ENCODE assay signal across 8 cellular contexts in genomic region chr4:156378053-156378665, GRCh38.
DNase-seq lines count a peak whose midpoint lies in the region; ATAC-seq lines count a peak whose summit lies in the region.

No MANE protein-coding gene starts in this region.

- peaks cover 0 to 1% of the 10 kb centered on the region in 2 donors for H3K27me3 Mint-ChIP-seq in CD8-positive, alpha-beta memory T cell

- no peaks in the 10 kb centered on the region for H3K4me1 Mint-ChIP-seq in CD8-positive, alpha-beta memory T cell

- H3K36me3 ChIP-seq in SJCRH30 = no peaks in the 10 kb centered on the region
- H3K36me3 ChIP-seq in CD8-positive, alpha-beta memory T cell (ENCODE audit: insufficient read depth, low read length) = no peaks in the 10 kb centered on the region

- no peak overlapping the region for H3K27ac Mint-ChIP-seq in CD8-positive, alpha-beta memory T cell

- DNase-seq in SKM-1 treated with dmso at 0.1 percent for 144 hours (lab: John Stamatoyannopoulos, UW; ENCODE audit: unreplicated experiment) = peak; percentile 26
- no peak for DNase-seq in SKM-1 (lab: John Stamatoyannopoulos, UW; ENCODE audit: unreplicated experiment)
- DNase-seq in SJCRH30 = peak; percentile 7 to 49
- DNase-seq in left kidney (ENCODE audit: low read depth, low spot score) = peak; percentile 60
- DNase-seq in SK-N-DZ (ENCODE audit: low spot score) = no peak
- no peak for DNase-seq in CD8-positive, alpha-beta memory T cell
- DNase-seq in NCI-H510A (lab: John Stamatoyannopoulos, UW) = no peak

- H3K9me3 ChIP-seq in SJCRH30 (replicated peaks) = no peaks in the 10 kb centered on the region
- H3K9me3 ChIP-seq in CD8-positive, alpha-beta memory T cell (ENCODE audit: low read length) = no peaks in the 10 kb centered on the region

- H3K4me3 Mint-ChIP-seq in CD8-positive, alpha-beta memory T cell = no peak overlapping the region

- H3K27me3 ChIP-seq in SJCRH30 = no peaks in the 10 kb centered on the region
- no peaks in the 10 kb centered on the region for H3K27me3 ChIP-seq in CD8-positive, alpha-beta memory T cell (ENCODE audit: insufficient read depth, low read length, poor library complexity, severe bottlenecking)

- POLR2A ChIA-PET in CD8-positive, alpha-beta memory T cell (lab: Charles Lee) = no interaction called here

- no peak overlapping the region for H3K4me3 ChIP-seq in SJCRH30
- H3K4me3 ChIP-seq in CD8-positive, alpha-beta memory T cell (ENCODE audit: low read length) = no peak overlapping the region

- CTCF ChIA-PET in CD8-positive, alpha-beta memory T cell (lab: Charles Lee) = no interaction called here

- peaks cover 9% of the 10 kb centered on the region for H3K4me1 ChIP-seq in SJCRH30
- no peaks in the 10 kb centered on the region for H3K4me1 ChIP-seq in CD8-positive, alpha-beta memory T cell (ENCODE audit: insufficient read depth, low read length)

- no peak overlapping the region for H3K27ac ChIP-seq in SJCRH30
- no peak overlapping the region for H3K27ac ChIP-seq in CD8-positive, alpha-beta memory T cell (ENCODE audit: low read depth, low read length)

- peaks cover 0 to 25% (median 4%) of the 10 kb centered on the region in 5 donors for H3K9me3 Mint-ChIP-seq in CD8-positive, alpha-beta memory T cell

- ATAC-seq in HG03520 (IDR thresholded peaks at IDR 0.05; ENCODE audit: unreplicated experiment) = peak; percentile 77

- no peaks in the 10 kb centered on the region for H3K36me3 Mint-ChIP-seq in CD8-positive, alpha-beta memory T cell

Comparison
In these comparisons a context has a peak if more than half of its experiments do, and no peak if none do; other contexts are left out.
1. DNase-seq: peak in SKM-1 treated with dmso at 0.1 percent for 144 hours (single experiment), SJCRH30 (2 of 2) and left kidney (single experiment); none in SKM-1 (single experiment), SK-N-DZ (single experiment), CD8-positive, alpha-beta memory T cell (0 of 5) and NCI-H510A (single experiment).